ENCODE assay signal across 13 cellular contexts in the genomic region with DNA sequence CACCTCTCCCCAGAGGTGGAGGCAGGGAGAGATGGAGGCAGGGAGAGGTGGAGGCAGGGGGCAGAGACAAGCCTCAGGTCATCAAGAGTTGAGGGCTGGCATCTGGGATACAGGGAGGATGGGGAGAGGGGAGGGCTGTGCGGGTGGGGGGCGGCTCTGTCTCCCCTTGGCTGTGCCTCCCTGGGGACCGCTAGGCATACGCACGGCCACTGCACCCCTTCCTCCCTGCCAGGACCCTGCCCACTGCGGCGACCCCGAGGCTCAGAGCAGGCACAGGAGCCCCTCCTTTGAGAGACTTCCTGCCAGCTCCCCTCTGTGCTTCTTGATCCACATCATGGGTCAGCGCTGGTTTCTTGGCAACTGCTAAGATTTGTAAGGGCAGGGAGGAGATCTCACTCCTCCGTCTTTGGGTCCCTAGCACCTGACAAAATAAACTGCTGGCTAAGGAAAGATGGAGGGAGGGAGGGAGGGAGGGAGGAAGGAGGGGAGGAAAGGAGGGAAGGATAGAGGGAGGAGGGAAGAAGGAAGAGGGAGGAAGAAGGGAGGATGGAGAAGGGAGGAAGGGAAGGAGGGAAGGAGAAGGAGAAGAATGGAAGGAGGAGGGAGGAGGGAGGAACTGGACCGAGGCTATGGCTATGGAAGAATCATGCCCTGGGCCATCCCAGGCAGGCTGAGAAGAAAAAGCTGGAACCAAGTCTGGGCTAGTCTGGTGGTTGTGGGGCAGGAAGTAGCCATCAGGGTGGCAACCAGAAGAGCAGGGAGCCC. TPM values are rescaled to one million over a fixed set of nuclear protein-coding genes. Genes with fewer than 3 reads are reported as not detected.
DNase-seq lines count a peak whose midpoint lies in the region; ATAC-seq and TF ChIP-seq lines count a peak whose summit lies in the region.
"Had no signal": no experiment of that assay in that cellular context is flagged by ENCODE, and none has a peak within 500 bp of the region (broad histone marks: within the 10 kb centered on the region; RNA-seq: fewer than 3 reads in every experiment).

No MANE protein-coding gene starts in this region.

- no peaks in the 10 kb centered on the region for H3K79me1 ChIP-seq in mesendoderm (ENCODE audit: low read length)

- H2BK5ac ChIP-seq in mesendoderm (ENCODE audit: low read length), result no peak overlapping the region

- H3K23ac ChIP-seq in mesendoderm (ENCODE audit: low read length), result no peak overlapping the region

- H2BK15ac ChIP-seq in mesendoderm (replicated peaks; ENCODE audit: low read depth), result no peak overlapping the region

- H3K9me3 Mint-ChIP-seq in effector memory CD8-positive, alpha-beta T cell, result no peaks in the 10 kb centered on the region
- H3K9me3 Mint-ChIP-seq: H9 had no signal

- no peak overlapping the region for H4K5ac ChIP-seq in mesendoderm (ENCODE audit: low read length)

- no peaks in the 10 kb centered on the region for H3K4me1 ChIP-seq in mesendoderm (ENCODE audit: control insufficient read depth, low read depth, low read length)
- peaks cover 0 to 13% of the 10 kb centered on the region in 2 donors for H3K4me1 ChIP-seq in uterus

- DNase-seq in Right ventricle myocardium inferior (ENCODE audit: missing footprints) (no peak), cardiac septum (ENCODE audit: low spot score) (no peak), mesendoderm (peak; percentile 8), uterus (peak in 1 of 2 donors; percentile 68), pons (ENCODE audit: low spot score) (no peak)
- DNase-seq in effector memory CD8-positive, alpha-beta T cell, result no peak
- DNase-seq in activated CD4-positive, alpha-beta T cell treated with anti-CD3 and anti-CD28 coated beads, Interleukin-2, amount 50 U/mL, for 48 hours, result no peak
- DNase-seq: H9, substantia nigra had no signal

- peak overlapping the region; percentile 90 to 93 for H3K27ac Mint-ChIP-seq in effector memory CD8-positive, alpha-beta T cell
- H3K27ac Mint-ChIP-seq: H9 had no signal

- peak overlapping the region; percentile 72 to 84 for H3K4me3 Mint-ChIP-seq in effector memory CD8-positive, alpha-beta T cell
- H3K4me3 Mint-ChIP-seq: H9 had no signal

- no peaks in the 10 kb centered on the region for H3K27me3 Mint-ChIP-seq in effector memory CD8-positive, alpha-beta T cell

- H2AK5ac ChIP-seq in mesendoderm (ENCODE audit: low read length), result no peak overlapping the region

- no peak overlapping the region for H3K56ac ChIP-seq in mesendoderm (ENCODE audit: low read length)

- H3K27ac ChIP-seq in mesendoderm (ENCODE audit: low read depth, low read length), result no peak overlapping the region
- peak overlapping the region; percentile 77 to 89 for H3K27ac ChIP-seq in uterus
- H3K27ac ChIP-seq: pancreas had no signal

- no CpG with 5 or more reads among the region's 11 CpGs for WGBS in mesendoderm (ENCODE audit: extremely low coverage, insufficient coverage, low lambda C conversion rate)

- no peak overlapping the region for H4K8ac ChIP-seq in mesendoderm (ENCODE audit: low read depth, low read length)

- H3K4me2 ChIP-seq in mesendoderm (ENCODE audit: low read length), result no peak overlapping the region

- H3K9ac ChIP-seq in mesendoderm (ENCODE audit: low read length), result no peak overlapping the region

- ATAC-seq in Right ventricle myocardium inferior (peak; percentile 14), HG02798 (IDR thresholded peaks at IDR 0.05; ENCODE audit: poor library complexity, unreplicated experiment) (no peak)
- no peak for ATAC-seq in effector memory CD8-positive, alpha-beta T cell (replicated peaks)
- ATAC-seq: pancreas had no signal

- H3K36me3 ChIP-seq in mesendoderm (ENCODE audit: control insufficient read depth, insufficient read depth, low read length) (no peaks in the 10 kb centered on the region), uterus (no peaks in the 10 kb centered on the region)
- H3K36me3 ChIP-seq: pancreas had no signal

- H3K4me1 Mint-ChIP-seq in effector memory CD8-positive, alpha-beta T cell (ENCODE audit: low read depth in 2 of 2), result peaks cover 59 to 60% of the 10 kb centered on the region in 2 donors

- peaks cover 57% of the 10 kb centered on the region for H3K36me3 Mint-ChIP-seq in effector memory CD8-positive, alpha-beta T cell (ENCODE audit: insufficient read depth)

- intact Hi-C loops in Right ventricle myocardium inferior (cut with DNase I), result no loop called here
- intact Hi-C loops in cardiac septum (cut with DNase I), result no loop called here
- intact Hi-C loops in uterus (cut with DNase I; ENCODE audit: low total_unique reads), result no loop called here

- no peak for TF ChIP-seq CTCF in uterus (IDR thresholded peaks at IDR 0.05)

- H3K18ac ChIP-seq in mesendoderm (ENCODE audit: low read length), result no peak overlapping the region

- no peaks in the 10 kb centered on the region for H3K79me2 ChIP-seq in mesendoderm (ENCODE audit: control insufficient read depth, insufficient read depth, low read length)

- H3K4me3 ChIP-seq in mesendoderm (ENCODE audit: low read length) (no peak overlapping the region), uterus (no peak overlapping the region)
- H3K4me3 ChIP-seq: pancreas had no signal

- TF ChIP-seq POLR2A in uterus (IDR thresholded peaks at IDR 0.05), result no peak

- no peak overlapping the region for H3K4ac ChIP-seq in mesendoderm (ENCODE audit: low read depth, low read length)

- no peaks in the 10 kb centered on the region for H3K27me3 ChIP-seq in mesendoderm (ENCODE audit: insufficient read depth, low read length, poor library complexity)
- H3K27me3 ChIP-seq in uterus, result no peaks in the 10 kb centered on the region
- H3K27me3 ChIP-seq: pancreas had no signal

- no peaks in the 10 kb centered on the region for H3K9me3 ChIP-seq in uterus
- H3K9me3 ChIP-seq: pancreas had no signal

- no peak overlapping the region for H2BK120ac ChIP-seq in mesendoderm (ENCODE audit: low read depth, low read length)

RNA-seq across cellular contexts. Expression of a gene that starts 18.5 kb away (rescaled TPM):
- total RNA-seq in Right ventricle myocardium inferior (5.0 TPM), cardiac septum (0.75 TPM), uterus (not detected)
- polyA plus RNA-seq in mesendoderm (2013, experiment 1 of 2), result not detected
- polyA plus RNA-seq in mesendoderm (2013, experiment 2 of 2), result 0.01 TPM
- total RNA-seq: endothelial cell of umbilical vein, H9, pancreas had no signal
- polyA plus RNA-seq: endothelial cell of umbilical vein, pancreas had no signal

RNA-seq across cellular contexts. Expression of a gene that starts 20.3 kb away (rescaled TPM):
- 22.5 TPM for total RNA-seq in Right ventricle myocardium inferior
- 35.1 TPM for total RNA-seq in cardiac septum
- 0.08 TPM for polyA plus RNA-seq in mesendoderm (2013, experiment 1 of 2)
- 0.03 TPM for polyA plus RNA-seq in mesendoderm (2013, experiment 2 of 2)
- 100 to 1,000 TPM in 1 of 4 donors, 10 to 100 TPM in 3; 11.2 to 112 (median 25.1) TPM for total RNA-seq in uterus
- total RNA-seq: endothelial cell of umbilical vein, H9 had no signal
- polyA plus RNA-seq: endothelial cell of umbilical vein had no signal

RNA-seq across cellular contexts. Expression of a gene that starts 34.4 kb away (rescaled TPM):
- 0.35 TPM for total RNA-seq in Right ventricle myocardium inferior
- total RNA-seq in cardiac septum, result 0.78 TPM
- not detected for polyA plus RNA-seq in mesendoderm (2013, experiment 1 of 2)
- polyA plus RNA-seq in mesendoderm (2013, experiment 2 of 2), result not detected
- total RNA-seq in uterus, result 1 to 10 TPM in 1 of 4 donors, under 1 TPM in 1, not detected in 2; 0.95 to 1.5 TPM
- total RNA-seq: endothelial cell of umbilical vein, H9 had no signal
- polyA plus RNA-seq: endothelial cell of umbilical vein had no signal

RNA-seq across cellular contexts. Expression of a gene that starts 38.4 kb away (rescaled TPM):
- not detected for total RNA-seq in Right ventricle myocardium inferior
- not detected for total RNA-seq in cardiac septum
- not detected for polyA plus RNA-seq in mesendoderm (2013, experiment 1 of 2)
- not detected for polyA plus RNA-seq in mesendoderm (2013, experiment 2 of 2)
- total RNA-seq in uterus, result 1 to 10 TPM in 1 of 4 donors, not detected in 3; 2.0 TPM
- total RNA-seq: activated CD8-positive, alpha-beta memory T cell treated with anti-CD3 and anti-CD28 coated beads for 36 hours; endothelial cell of umbilical vein; H9 had no signal
- polyA plus RNA-seq: endothelial cell of umbilical vein had no signal

RNA-seq across cellular contexts. Expression of a gene that starts 46.3 kb away (rescaled TPM):
- total RNA-seq in Right ventricle myocardium inferior (36.3 TPM), cardiac septum (41.5 TPM), uterus (10 to 100 TPM in 2 of 4 donors, 1 to 10 TPM in 1, not detected in 1; 3.2 to 60.6 (median 29.3) TPM)
- polyA plus RNA-seq in mesendoderm (2013, experiment 1 of 2), result not detected
- not detected for polyA plus RNA-seq in mesendoderm (2013, experiment 2 of 2)
- total RNA-seq: endothelial cell of umbilical vein, H9 had no signal
- polyA plus RNA-seq: endothelial cell of umbilical vein had no signal
